Comparison of ENCODE assay signal across 16 cellular contexts in genomic region chr3:14438929-14439328, GRCh38. TPM values are rescaled to one million over a fixed set of nuclear protein-coding genes. Genes with fewer than 3 reads are reported as not detected.
DNase-seq lines count a peak whose midpoint lies in the region; ATAC-seq and TF ChIP-seq lines count a peak whose summit lies in the region.
"Had no signal": no experiment of that assay in that cellular context is flagged by ENCODE, and none has a peak within 500 bp of the region (broad histone marks: within the 10 kb centered on the region; RNA-seq: fewer than 3 reads in every experiment).

No MANE protein-coding gene starts in this region.

- H3K9me3 Mint-ChIP-seq in memory B cell = no peaks in the 10 kb centered on the region
- no peaks in the 10 kb centered on the region for H3K9me3 Mint-ChIP-seq in activated CD4-positive, alpha-beta memory T cell treated with anti-CD3 and anti-CD28 coated beads, Interleukin-2, amount 10 ng/mL, durations not matched to agents 7 days and 5 days
- H3K9me3 Mint-ChIP-seq in activated T-cell treated with anti-CD3 and anti-CD28 coated beads, Interleukin-2, amount 50 U/mL, for 4 hours = no peaks in the 10 kb centered on the region

- H3K4me3 Mint-ChIP-seq in memory B cell = no peak overlapping the region
- H3K4me3 Mint-ChIP-seq in activated CD4-positive, alpha-beta memory T cell treated with anti-CD3 and anti-CD28 coated beads, Interleukin-2, amount 10 ng/mL, durations not matched to agents 7 days and 5 days = no peak overlapping the region
- H3K4me3 Mint-ChIP-seq in activated T-cell treated with anti-CD3 and anti-CD28 coated beads, Interleukin-2, amount 50 U/mL, for 4 hours = no peak overlapping the region

- H3K36me3 ChIP-seq in SK-N-SH (replicated peaks in 1 of 2; ENCODE audit: control insufficient read depth in 1 of 2, insufficient read depth in 2 of 2, low read length in 1 of 2) (peaks cover 2 to 5% of the 10 kb centered on the region in 2 experiments), thymus (ENCODE audit: control insufficient read depth, insufficient read depth) (peaks cover 13% of the 10 kb centered on the region)
- H3K36me3 ChIP-seq: brain microvascular endothelial cell had no signal

- 39% methylated on average over 5 of the region's 6 CpGs for WGBS in SK-N-SH (ENCODE audit: low lambda C conversion rate)
- 64% methylated on average over 6 of the region's 6 CpGs for WGBS in thymus

- peak overlapping the region; percentile 63; the same call in 1 of the 2 replicates for H3K4me2 ChIP-seq in SK-N-SH

- peak overlapping the region; percentile 85 for H3K27ac Mint-ChIP-seq in memory B cell
- no peak overlapping the region for H3K27ac Mint-ChIP-seq in activated CD4-positive, alpha-beta memory T cell treated with anti-CD3 and anti-CD28 coated beads, Interleukin-2, amount 10 ng/mL, durations not matched to agents 7 days and 5 days

- H3K4me1 ChIP-seq in SK-N-SH (ENCODE audit: control insufficient read depth in 1 of 2, insufficient read depth in 2 of 2, low read depth in 1 of 2, low read length in 1 of 2) (peaks cover 49 to 50% of the 10 kb centered on the region in 2 experiments), thymus (ENCODE audit: control insufficient read depth, insufficient read depth, low read length) (peaks cover 10% of the 10 kb centered on the region)

- no peak for ATAC-seq in memory B cell (ENCODE audit: low read depth)
- ATAC-seq in activated T-cell treated with anti-CD3 and anti-CD28 coated beads, Interleukin-2, amount 50 U/mL, for 4 hours = no peak

- peaks cover 26% of the 10 kb centered on the region for H4K20me1 ChIP-seq in SK-N-SH (ENCODE audit: insufficient read depth)

- no peaks in the 10 kb centered on the region for H3K9me2 ChIP-seq in SK-N-SH

- TF ChIP-seq EP300 in SK-N-SH (IDR thresholded peaks at IDR 0.05; ENCODE audit: borderline replicate concordance in 1 of 2, low read depth in 1 of 2, low read length in 1 of 2) = no peak

- H3K9ac ChIP-seq in SK-N-SH = no peak overlapping the region
- H3K9ac ChIP-seq: GM23248 had no signal

- H3K27ac ChIP-seq in SK-N-SH (ENCODE audit: low read depth in 2 of 2, low read length in 1 of 2) = peak overlapping the region; percentile 1 to 80; a peak in 3 of 4 replicates
- peak overlapping the region; percentile 55 for H3K27ac ChIP-seq in thymus (ENCODE audit: low read depth)
- H3K27ac ChIP-seq: brain microvascular endothelial cell, GM23248 had no signal

- POLR2A ChIA-PET in SK-N-SH (lab: Yijun Ruan, JAX) = interaction anchor here (1.6 kb wide), 1 partner anchor 37 kb away, joined by 8 read pairs; the partner anchor contains the start of gene SLC6A6
- POLR2A ChIA-PET in activated CD4-positive, alpha-beta memory T cell treated with anti-CD3 and anti-CD28 coated beads, Interleukin-2, amount 10 ng/mL, durations not matched to agents 7 days and 5 days (lab: Charles Lee) = no interaction called here

- TF ChIP-seq RAD21 in SK-N-SH (IDR thresholded peaks at IDR 0.05; ENCODE audit: low read length) = no peak

- DNase-seq in NCI-H2196 (lab: John Stamatoyannopoulos, UW; ENCODE audit: unreplicated experiment) = peak; percentile 30
- no peak for DNase-seq in NCI-H2196 treated with DMSO at 0.1 percent for 48 hours (lab: John Stamatoyannopoulos, UW; ENCODE audit: unreplicated experiment)
- no peak for DNase-seq in SK-N-SH
- no peak for DNase-seq in memory B cell (ENCODE audit: low spot score in 2 of 2)
- no peak for DNase-seq in activated CD4-positive, alpha-beta memory T cell treated with anti-CD3 and anti-CD28 coated beads, Interleukin-2, amount 10 ng/mL, durations not matched to agents 7 days and 5 days
- no peak for DNase-seq in foreskin fibroblast
- DNase-seq in activated T-cell treated with anti-CD3 and anti-CD28 coated beads, Interleukin-2, amount 50 U/mL, for 4 hours = no peak
- DNase-seq: activated CD8-positive, alpha-beta memory T cell treated with anti-CD3 and anti-CD28 coated beads, Interleukin-2, amount 50 U/mL, for 4 hours; activated naive CD4-positive, alpha-beta T cell treated with Interleukin-2 at 50 U/mL for 16 hours; GM23248; NK-92 treated with Interleukin-12 subunit alpha and Interleukin-12 subunit beta, amount 100 ng/mL, for 24 hours; T-helper 9 cell had no signal

- H3K27me3 ChIP-seq in SK-N-SH (ENCODE audit: insufficient read depth) (no peaks in the 10 kb centered on the region), thymus (ENCODE audit: control insufficient read depth, insufficient read depth) (no peaks in the 10 kb centered on the region)
- H3K27me3 ChIP-seq: brain microvascular endothelial cell had no signal

- H3K79me2 ChIP-seq in SK-N-SH (ENCODE audit: insufficient read depth) = peaks cover 10% of the 10 kb centered on the region; the same call in 1 of the 2 replicates

- H3K4me1 Mint-ChIP-seq in memory B cell = peaks cover 41% of the 10 kb centered on the region
- peaks cover 36% of the 10 kb centered on the region for H3K4me1 Mint-ChIP-seq in activated CD4-positive, alpha-beta memory T cell treated with anti-CD3 and anti-CD28 coated beads, Interleukin-2, amount 10 ng/mL, durations not matched to agents 7 days and 5 days
- peaks cover 42% of the 10 kb centered on the region for H3K4me1 Mint-ChIP-seq in activated T-cell treated with anti-CD3 and anti-CD28 coated beads, Interleukin-2, amount 50 U/mL, for 4 hours (ENCODE audit: low read depth)

- H2AFZ ChIP-seq in SK-N-SH (ENCODE audit: low read depth) = no peak overlapping the region
- H2AFZ ChIP-seq: GM23248 had no signal

- H3K36me3 Mint-ChIP-seq in memory B cell = no peaks in the 10 kb centered on the region
- peaks cover 12% of the 10 kb centered on the region for H3K36me3 Mint-ChIP-seq in activated CD4-positive, alpha-beta memory T cell treated with anti-CD3 and anti-CD28 coated beads, Interleukin-2, amount 10 ng/mL, durations not matched to agents 7 days and 5 days (ENCODE audit: low read depth)
- H3K36me3 Mint-ChIP-seq in activated T-cell treated with anti-CD3 and anti-CD28 coated beads, Interleukin-2, amount 50 U/mL, for 4 hours (ENCODE audit: insufficient read depth) = peaks cover under 1% of the 10 kb centered on the region

- H3K4me3 ChIP-seq in SK-N-SH (ENCODE audit: low read depth in 2 of 2, low read length in 1 of 2) = no peak overlapping the region
- H3K4me3 ChIP-seq in thymus (ENCODE audit: low read length) = no peak overlapping the region
- H3K4me3 ChIP-seq in foreskin fibroblast (ENCODE audit: low read depth in 1 of 2, low read length in 2 of 2) = no peak overlapping the region
- H3K4me3 ChIP-seq: GM12878, GM23248 had no signal

- H3F3A ChIP-seq in SK-N-SH (replicated peaks; ENCODE audit: insufficient read depth) = no peaks in the 10 kb centered on the region

- TF ChIP-seq CTCF in SK-N-SH (IDR thresholded peaks at IDR 0.05) (no peak), foreskin fibroblast (IDR thresholded peaks at IDR 0.05; ENCODE audit: low read depth, low read length) (no peak)

- H3K9me3 ChIP-seq in SK-N-SH = no peaks in the 10 kb centered on the region
- H3K9me3 ChIP-seq in thymus (ENCODE audit: control insufficient read depth) = no peaks in the 10 kb centered on the region

- CTCF ChIA-PET in SK-N-SH (lab: Yijun Ruan, JAX) = interaction anchor here (0.6 to 5.3 kb wide), 8 partner anchors 12 to 236 kb away, joined by 3 to 26 read pairs (median 6); no protein-coding TSS in a partner anchor
- CTCF ChIA-PET in activated CD4-positive, alpha-beta memory T cell treated with anti-CD3 and anti-CD28 coated beads, Interleukin-2, amount 10 ng/mL, durations not matched to agents 7 days and 5 days (lab: Charles Lee) = interaction anchor here (0.9 to 1.0 kb wide), 2 partner anchors 28 to 553 kb away, joined by 3 read pairs; no protein-coding TSS in a partner anchor

- H3K27me3 Mint-ChIP-seq in memory B cell = no peaks in the 10 kb centered on the region
- H3K27me3 Mint-ChIP-seq in activated CD4-positive, alpha-beta memory T cell treated with anti-CD3 and anti-CD28 coated beads, Interleukin-2, amount 10 ng/mL, durations not matched to agents 7 days and 5 days = no peaks in the 10 kb centered on the region
- no peaks in the 10 kb centered on the region for H3K27me3 Mint-ChIP-seq in activated T-cell treated with anti-CD3 and anti-CD28 coated beads, Interleukin-2, amount 50 U/mL, for 4 hours (ENCODE audit: low read depth)
- H3K27me3 Mint-ChIP-seq: progenitor cell of endocrine pancreas had no signal

TF ChIP-seq in SK-N-SH, 30 proteins besides CTCF, POLR2A, EP300 and RAD21 (continues in another document):
- TF ChIP-seq FOSL2 (IDR thresholded peaks at IDR 0.05; ENCODE audit: borderline replicate concordance, low read depth) (no peak), JUND (IDR thresholded peaks at IDR 0.05) (no peak), FOXM1 (IDR thresholded peaks at IDR 0.05; ENCODE audit: low read depth) (no peak), IRF3 (IDR thresholded peaks at IDR 0.05; ENCODE audit: low read depth, low read length) (no peak), GATA2 (CRISPR knock-in tag; IDR thresholded peaks at IDR 0.05) (no peak), ELF1 (IDR thresholded peaks at IDR 0.05) (no peak), RFX5 (IDR thresholded peaks at IDR 0.05; ENCODE audit: low read length) (no peak), RCOR1 (IDR thresholded peaks at IDR 0.05; ENCODE audit: low read length) (no peak), YY1 (IDR thresholded peaks at IDR 0.05; ENCODE audit: low read depth) (no peak)

RNA-seq across cellular contexts. Expression of gene SLC6A6, which starts 36.5 kb away (rescaled TPM):
- polyA plus RNA-seq in SK-N-SH (2012; rRNA removed) (19.1 and 22.0 TPM in 2 replicates), thymus (5.2 TPM)
- polyA plus RNA-seq in SK-N-SH (2012; cell fraction: cytosol; rRNA removed) = 13.1 and 16.4 TPM in 2 replicates
- 30.9 and 43.9 TPM in 2 replicates for polyA plus RNA-seq in SK-N-SH (2012; cell fraction: nucleus; rRNA removed)
- total RNA-seq in activated CD4-positive, alpha-beta memory T cell treated with anti-CD3 and anti-CD28 coated beads, Interleukin-2, amount 10 ng/mL, durations not matched to agents 7 days and 5 days = 10 to 100 TPM; 59.0 to 61.5 TPM
- total RNA-seq in activated T-cell treated with anti-CD3 and anti-CD28 coated beads, Interleukin-2, amount 50 U/mL, for 4 hours = 10 to 100 TPM; 47.6 to 54.2 (median 51.2) TPM
